ENCODE assay signal across 1 cellular context in genomic region chr7:144596953-144597352, GRCh38.
TF ChIP-seq lines count a peak whose summit lies in the region.

No MANE protein-coding gene starts in this region.

TF ChIP-seq in HEK293, 187 proteins besides CTCF, POLR2A, EP300 and RAD21 (continued from another document):
- TF ChIP-seq ZBTB11 (tag by site-specific recombination; conservative IDR thresholded peaks at IDR 0.05; ENCODE audit: low read depth): peak; percentile 69
- TF ChIP-seq ZNF510 (tag by site-specific recombination; IDR thresholded peaks at IDR 0.05; ENCODE audit: insufficient replicate concordance): peak; percentile 12
- TF ChIP-seq ZNF433 (tag by site-specific recombination; IDR thresholded peaks at IDR 0.05; ENCODE audit: low read depth): 0 out of 2 replicates have a peak, but pooled peaks have one; percentile 22
- TF ChIP-seq ZNF629 (tag by site-specific recombination; IDR thresholded peaks at IDR 0.05): no peak
- 0 out of 2 replicates have a peak, but pooled peaks have one; percentile 42 for TF ChIP-seq ZNF292 (tag by site-specific recombination; IDR thresholded peaks at IDR 0.05; ENCODE audit: borderline replicate concordance, low read depth)
- no peak for TF ChIP-seq ZSCAN23 (tag by site-specific recombination; IDR thresholded peaks at IDR 0.05)
- TF ChIP-seq ELK4 (IDR thresholded peaks at IDR 0.05; ENCODE audit: borderline replicate concordance, low read depth, low read length): no peak
- peak; percentile 71; the same call in 1 of the 2 replicates for TF ChIP-seq ZNF202 (tag by site-specific recombination; IDR thresholded peaks at IDR 0.05; ENCODE audit: borderline replicate concordance)
- peak; percentile 50 for TF ChIP-seq ZBTB8A (tag by site-specific recombination; IDR thresholded peaks at IDR 0.05)
- TF ChIP-seq ZNF140 (tag by site-specific recombination; IDR thresholded peaks at IDR 0.05): peak; percentile 50; the same call in 1 of the 2 replicates
- TF ChIP-seq ZFP41 (tag by site-specific recombination; IDR thresholded peaks at IDR 0.05; ENCODE audit: borderline replicate concordance): no peak
- TF ChIP-seq ZNF654 (tag by site-specific recombination; IDR thresholded peaks at IDR 0.05; ENCODE audit: low read depth): 0 out of 2 replicates have a peak, but pooled peaks have one; percentile 14
- 0 out of 2 replicates have a peak, but pooled peaks have one; percentile 18 for TF ChIP-seq ZXDB (tag by site-specific recombination; IDR thresholded peaks at IDR 0.05)
- TF ChIP-seq ZNF544 (tag by site-specific recombination; IDR thresholded peaks at IDR 0.05): no peak
- 0 out of 2 replicates have a peak, but pooled peaks have one; percentile 46 for TF ChIP-seq REST (tag by site-specific recombination; IDR thresholded peaks at IDR 0.05)
- TF ChIP-seq ZNF623 (tag by site-specific recombination; IDR thresholded peaks at IDR 0.05): peak; percentile 54
TF ChIP-seq in HEK293: peak in this region for 17.
